Comparison of ENCODE assay signal across 11 cellular contexts in the genomic region with DNA sequence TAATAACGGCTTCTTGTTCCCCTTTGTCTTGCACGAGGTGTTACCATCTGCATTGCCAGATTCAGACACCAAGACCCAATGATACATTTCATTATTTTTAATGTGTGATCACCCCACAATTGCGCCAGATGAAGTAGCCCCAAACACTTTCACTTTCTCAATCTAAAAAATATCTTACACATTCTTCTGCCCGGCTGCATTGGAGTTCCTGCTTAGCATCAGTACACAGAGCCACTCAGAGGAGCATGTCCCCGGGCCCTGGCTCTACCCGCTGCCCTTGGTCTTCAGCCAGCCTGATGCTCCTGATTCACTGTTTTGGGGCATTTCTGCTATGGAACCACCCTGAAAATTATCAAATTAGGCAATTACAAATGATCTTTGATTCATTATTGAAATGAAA.
"Had no signal": no experiment of that assay in that cellular context is flagged by ENCODE, and none has a peak within 500 bp of the region (broad histone marks: within the 10 kb centered on the region; RNA-seq: fewer than 3 reads in every experiment).

No MANE protein-coding gene starts in this region.

- DNase-seq: activated CD4-positive, alpha-beta memory T cell treated with anti-CD3 and anti-CD28 coated beads for 36 hours; activated CD4-positive, alpha-beta T cell treated with anti-CD3 and anti-CD28 coated beads for 1 hour; activated T-cell treated with anti-CD3 and anti-CD28 coated beads for 4 hours; amniotic stem cell; central memory CD4-positive, alpha-beta T cell; gastrocnemius medialis; mucosa of descending colon; naive B cell; stimulated activated CD8-positive, alpha-beta memory T cell treated with anti-CD3 and anti-CD28 coated beads, Interleukin-4, amount 100 ng/mL, for 48 hours; stimulated activated naive CD4-positive, alpha-beta T cell treated with Interleukin-2 at 50 U/mL for 16 hours; T1000 had no signal
